ENCODE assay signal across 24 cellular contexts in genomic region chr13:23883255-23883654, GRCh38. TPM values are rescaled to one million over a fixed set of nuclear protein-coding genes. Genes with fewer than 3 reads are reported as not detected.
"Had no signal": no experiment of that assay in that cellular context is flagged by ENCODE, and none has a peak within 500 bp of the region (broad histone marks: within the 10 kb centered on the region; RNA-seq: fewer than 3 reads in every experiment).

No MANE protein-coding gene starts in this region.

- H3K27me3 Mint-ChIP-seq: IgD-negative memory B cell had no signal

- H3K27ac Mint-ChIP-seq: IgD-negative memory B cell had no signal

- ATAC-seq: K562 had no signal

- H3K9me3 ChIP-seq: SJSA1 had no signal

- H3K9me3 Mint-ChIP-seq: IgD-negative memory B cell had no signal

- H3K27me3 ChIP-seq: SJSA1 had no signal

- DNase-seq: Kasumi-1, MM.1S, NCI-H1092 treated with DMSO at 0.1 percent for 48 hours, NCI-H1436, NCI-H187, NCI-H2029, NCI-H2081 treated with DMSO at 0.1 percent for 48 hours, NCI-H2171, NCI-H226, NCI-H446, NCI-H510A, NCI-H524 treated with DMSO at 0.1 percent for 48 hours, NCI-H69, NCI-H774, Right ventricle myocardium superior, RPMI8226, SIG-M5 had no signal

- H3K4me3 ChIP-seq: K562, SJSA1, SK-N-MC had no signal

- H3K27ac ChIP-seq: HL-60, KMS-11, SJSA1, SK-N-MC had no signal

- H3K4me3 Mint-ChIP-seq: IgD-negative memory B cell had no signal

- H3K4me1 ChIP-seq: SJSA1 had no signal

RNA-seq across cellular contexts. Expression of gene C1QTNF9B, which starts 14.0 kb away (rescaled TPM):
- total RNA-seq: M059J had no signal
- polyA plus RNA-seq: IgD-negative memory B cell had no signal
